ENCODE assay signal across 28 cellular contexts in the genomic region with DNA sequence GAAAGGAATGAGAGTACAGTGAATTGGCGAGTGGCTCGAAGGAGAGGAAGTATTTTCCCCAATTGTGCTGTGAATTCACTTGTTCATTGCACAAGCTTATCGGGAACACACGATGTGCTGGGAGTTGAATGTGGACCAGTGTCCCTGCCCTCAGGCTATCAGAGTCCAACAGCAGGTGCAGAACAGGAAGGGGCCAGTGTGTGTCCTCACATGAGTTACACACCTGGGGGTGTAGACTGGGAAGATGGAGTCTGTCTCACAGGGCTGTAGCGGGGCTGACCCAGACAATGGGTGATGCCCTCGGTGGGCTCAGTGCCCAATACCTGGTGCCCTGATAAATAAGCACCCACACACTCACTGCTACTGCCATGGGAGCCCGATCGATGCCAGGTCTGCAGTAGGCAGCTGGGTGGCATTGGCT. TPM values are rescaled to one million over a fixed set of nuclear protein-coding genes. Genes with fewer than 3 reads are reported as not detected.
DNase-seq lines count a peak whose midpoint lies in the region; ATAC-seq, FAIRE-seq and TF ChIP-seq lines count a peak whose summit lies in the region.
"Had no signal": no experiment of that assay in that cellular context is flagged by ENCODE, and none has a peak within 500 bp of the region (broad histone marks: within the 10 kb centered on the region; RNA-seq: fewer than 3 reads in every experiment).

No MANE protein-coding gene starts in this region.

- peak; percentile 30 for DNase-seq in endodermal cell
- no peak for DNase-seq in HepG2 (ENCODE audit: low spot score)
- DNase-seq in stomach = peak; percentile 63
- no peak for DNase-seq in stimulated activated CD4-positive, alpha-beta T cell treated with anti-CD3 and anti-CD28 coated beads, Interleukin-4, amount 100 ng/mL, for 1 hour
- DNase-seq in mucosa of gallbladder (ENCODE audit: low spot score) = no peak
- DNase-seq: activated CD4-positive, alpha-beta T cell treated with anti-CD3 and anti-CD28 coated beads, Interleukin-2, amount 50 U/mL, for 4 hours; activated naive CD4-positive, alpha-beta T cell treated with anti-CD3 and anti-CD28 coated beads, Interleukin-2, amount 50 U/mL, for 16 hours; Caco-2; colonic mucosa; DMS79; effector CD8-positive, alpha-beta T cell; H9; naive B cell; NCI-H1105; NCI-H1930; NCI-H524 treated with DMSO at 0.1 percent for 48 hours; occipital lobe; stimulated activated CD4-positive, alpha-beta T cell treated with anti-CD3 and anti-CD28 coated beads, Interleukin-1b, Interleukin-23, amount 100 ng/mL, for 48 hours had no signal

- no peaks in the 10 kb centered on the region for H3K27me3 Mint-ChIP-seq in endodermal cell (ENCODE audit: insufficient read depth)
- H3K27me3 Mint-ChIP-seq: memory B cell, naive B cell had no signal

- ATAC-seq in HepG2 = no peak
- ATAC-seq in HG03342 (IDR thresholded peaks at IDR 0.05; ENCODE audit: unreplicated experiment) = no peak
- no peak for ATAC-seq in HG03565 (IDR thresholded peaks at IDR 0.05; ENCODE audit: unreplicated experiment)

- H3K36me3 Mint-ChIP-seq in endodermal cell (ENCODE audit: low read depth) = peaks cover 13% of the 10 kb centered on the region

- WGBS in endodermal cell (ENCODE audit: insufficient coverage in 1 of 2, insufficient read length in 1 of 2), 2 experiments = 93 to 98% methylated on average over 8 of the region's 8 CpGs
- WGBS in HepG2 (ENCODE audit: low lambda C conversion rate) = 59% methylated on average over 7 of the region's 8 CpGs
- 52 to 71% (median 60%) methylated on average over 8 of the region's 8 CpGs for WGBS in stomach, 5 donors

- H3K9ac ChIP-seq in endodermal cell (ENCODE audit: extremely low read depth, low read length, poor library complexity, severe bottlenecking) = no peak overlapping the region
- H3K9ac ChIP-seq in HepG2 (ENCODE audit: insufficient read depth, low read depth, low read length) = no peak overlapping the region

- H3K36me3 ChIP-seq in HEK293 (ENCODE audit: control insufficient read depth in 2 of 2, insufficient read depth in 1 of 2, low read length in 2 of 2) = no peaks in the 10 kb centered on the region
- H3K36me3 ChIP-seq in endodermal cell (ENCODE audit: control insufficient read depth, insufficient read depth, low read length) = peaks cover 5% of the 10 kb centered on the region
- H3K36me3 ChIP-seq in HepG2 (replicated peaks in 1 of 2; ENCODE audit: control insufficient read depth in 1 of 2, insufficient read depth in 2 of 2, low read length in 2 of 2) = peaks cover 0 to 1% of the 10 kb centered on the region in 2 experiments; a peak in 2 of 5 replicates
- peaks cover 0 to 13% (median 5%) of the 10 kb centered on the region in 4 donors for H3K36me3 ChIP-seq in stomach
- H3K36me3 ChIP-seq: breast epithelium, colonic mucosa had no signal

- H3K4me1 ChIP-seq in HEK293 (ENCODE audit: control insufficient read depth, insufficient read depth, low read length) (peaks cover 3% of the 10 kb centered on the region), endodermal cell (ENCODE audit: control insufficient read depth, insufficient read depth, low read length) (no peaks in the 10 kb centered on the region), HepG2 (ENCODE audit: insufficient read depth, low read length) (no peaks in the 10 kb centered on the region), stomach (peaks cover 22 to 38% (median 32%) of the 10 kb centered on the region in 4 donors)
- H3K4me1 ChIP-seq: breast epithelium, Caco-2, colonic mucosa had no signal

- no peak overlapping the region for H3K4me2 ChIP-seq in HepG2 (ENCODE audit: low read depth, low read length)

- no peak for TF ChIP-seq CTCF in HEK293 (tag by site-specific recombination; IDR thresholded peaks at IDR 0.05)
- TF ChIP-seq CTCF in endodermal cell (conservative IDR thresholded peaks at IDR 0.05) = no peak
- no peak for TF ChIP-seq CTCF in HepG2 (CRISPR knock-in tag; IDR thresholded peaks at IDR 0.05)
- TF ChIP-seq CTCF in stomach (IDR thresholded peaks at IDR 0.05) = no peak

- no peak overlapping the region for H2AFZ ChIP-seq in HepG2 (ENCODE audit: low read length)

- no peaks in the 10 kb centered on the region for H3K27me3 ChIP-seq in endodermal cell (ENCODE audit: control insufficient read depth, insufficient read depth, low read length, poor library complexity, severe bottlenecking)
- H3K27me3 ChIP-seq in HepG2 (ENCODE audit: control insufficient read depth in 1 of 2, insufficient read depth in 2 of 2, low read length in 2 of 2) = no peaks in the 10 kb centered on the region; a peak in 1 of 5 replicates
- H3K27me3 ChIP-seq in stomach = no peaks in the 10 kb centered on the region
- H3K27me3 ChIP-seq: breast epithelium, colonic mucosa had no signal

- H3K27ac ChIP-seq in HEK293 (ENCODE audit: extremely low read depth, low read depth, low read length) = no peak overlapping the region
- no peak overlapping the region for H3K27ac ChIP-seq in endodermal cell (ENCODE audit: low read depth, low read length)
- H3K27ac ChIP-seq in HepG2 (ENCODE audit: extremely low read length, insufficient read depth, low read length) = no peak overlapping the region
- peak overlapping the region in 4 of 5 donors; percentile 22 to 60 (median 48) for H3K27ac ChIP-seq in stomach
- H3K27ac ChIP-seq: breast epithelium, colonic mucosa, RWPE1, SK-N-MC had no signal

- no peak for FAIRE-seq in HepG2 (lab: Jason Lieb, UNC)
- FAIRE-seq: TTC549 had no signal

- no peaks in the 10 kb centered on the region for H3K9me3 Mint-ChIP-seq in endodermal cell
- H3K9me3 Mint-ChIP-seq: activated T-helper 1 cell treated with anti-CD3 and anti-CD28 coated beads, Interleukin-12 subunit alpha, Interleukin-12 subunit beta, Interleukin-2, Interleukin-4 antibody, amounts not matched to agents 30 ng/mL and 10 ng/mL and 1 ng/mL, durations not matched to agents 14 hours and 24 hours and 36 hours; memory B cell had no signal

- TF ChIP-seq RAD21 in HepG2 (CRISPR knock-in tag; IDR thresholded peaks at IDR 0.05) = no peak

- H3K4me1 Mint-ChIP-seq in endodermal cell = no peaks in the 10 kb centered on the region
- H3K4me1 Mint-ChIP-seq: H9 had no signal

- TF ChIP-seq EP300 in HepG2 (IDR thresholded peaks at IDR 0.05; ENCODE audit: low read depth in 2 of 2, low read length in 2 of 2) (no peak), HepG2 (CRISPR knock-in tag; IDR thresholded peaks at IDR 0.05; ENCODE audit: borderline replicate concordance) (no peak), stomach (IDR thresholded peaks at IDR 0.05) (no peak)

- no peaks in the 10 kb centered on the region for H3K79me2 ChIP-seq in HepG2 (ENCODE audit: insufficient read depth, low read length)

- in situ Hi-C loops in HepG2 (cut with HindIII; ENCODE audit: extremely low pct_ligation_motif_present, low pct_unique_long_range_greater_than_20kb) = no loop called here

- no peak overlapping the region for H3K4me3 ChIP-seq in HEK293 (ENCODE audit: low read depth, low read length)
- no peak overlapping the region for H3K4me3 ChIP-seq in endodermal cell (ENCODE audit: low read length)
- no peak overlapping the region for H3K4me3 ChIP-seq in HepG2 (replicated peaks in 1 of 3; ENCODE audit: insufficient read depth in 1 of 3, low read depth in 2 of 3, low read length in 3 of 3)
- no peak overlapping the region for H3K4me3 ChIP-seq in stomach
- H3K4me3 ChIP-seq: breast epithelium, colonic mucosa, SK-N-MC, skin epidermis had no signal

- no TSS peak for BruUV-seq in HepG2 (replicated peaks; lab: Mats Ljungman, UMichigan)

- TF ChIP-seq POLR2A in HepG2 (IDR thresholded peaks at IDR 0.05; ENCODE audit: insufficient read depth in 1 of 2, low read depth in 2 of 2, low read length in 2 of 2) (no peak), stomach (IDR thresholded peaks at IDR 0.05) (no peak)

- H3K27ac Mint-ChIP-seq in endodermal cell = no peak overlapping the region
- H3K27ac Mint-ChIP-seq: activated T-helper 1 cell treated with anti-CD3 and anti-CD28 coated beads, Interleukin-12 subunit alpha, Interleukin-12 subunit beta, Interleukin-2, Interleukin-4 antibody, amounts not matched to agents 30 ng/mL and 10 ng/mL and 1 ng/mL, durations not matched to agents 14 hours and 24 hours and 36 hours; H9; memory B cell; naive B cell had no signal

- intact Hi-C loops in HepG2 (cut with micrococcal nuclease; ENCODE audit: unreplicated experiment) (no loop called here), stomach (cut with DNase I; ENCODE audit: low total_unique reads) (no loop called here)

- no peaks in the 10 kb centered on the region for H3K9me3 ChIP-seq in HEK293 (ENCODE audit: control insufficient read depth, insufficient read depth, low read depth, low read length)
- H3K9me3 ChIP-seq in endodermal cell (ENCODE audit: control insufficient read depth, low read length) = no peaks in the 10 kb centered on the region
- no peaks in the 10 kb centered on the region for H3K9me3 ChIP-seq in HepG2 (ENCODE audit: low read length)
- H3K9me3 ChIP-seq in stomach = no peaks in the 10 kb centered on the region
- H3K9me3 ChIP-seq: breast epithelium, Caco-2, colonic mucosa had no signal

- POLR2A ChIA-PET in HEK293 (lab: Yijun Ruan, JAX) = interaction anchor here (0.5 kb wide), 1 partner anchor 13 kb away, joined by 5 read pairs; no protein-coding TSS in a partner anchor
- POLR2A ChIA-PET in HepG2 (lab: Yijun Ruan, JAX) = no interaction called here

- no peak overlapping the region for H3K4me3 Mint-ChIP-seq in endodermal cell
- H3K4me3 Mint-ChIP-seq: activated T-helper 1 cell treated with anti-CD3 and anti-CD28 coated beads, Interleukin-12 subunit alpha, Interleukin-12 subunit beta, Interleukin-2, Interleukin-4 antibody, amounts not matched to agents 30 ng/mL and 10 ng/mL and 1 ng/mL, durations not matched to agents 14 hours and 24 hours and 36 hours; H9; memory B cell; naive B cell had no signal

- CTCF ChIA-PET in HEK293 (lab: Yijun Ruan, JAX) (interaction anchor here (1.4 kb wide), 1 partner anchor 8 kb away, joined by 3 read pairs; no protein-coding TSS in a partner anchor), HepG2 (lab: Yijun Ruan, JAX; ENCODE audit: low intra/inter-chr PET ratio, low total read pairs) (no interaction called here)

- peaks cover 4% of the 10 kb centered on the region; the same call in 1 of the 2 replicates for H4K20me1 ChIP-seq in HepG2 (ENCODE audit: insufficient read depth, low read length)

RNA-seq across cellular contexts. Expression of gene DUSP22, which starts 14.4 kb away (rescaled TPM):
- 10 to 100 TPM; 33.5 to 35.4 TPM for total RNA-seq in endodermal cell
- 41.4 TPM for polyA plus RNA-seq in endodermal cell (2013, experiment 1 of 2)
- polyA plus RNA-seq in endodermal cell (2013, experiment 2 of 2) = 38.1 TPM
- 29.1 and 32.8 TPM in 2 replicates for total RNA-seq in HepG2 (2016; rRNA removed; fragmentation: Illumina TruSeq; extraction: Trizol)
- total RNA-seq in HepG2 (2016; cell fraction: cytosol; rRNA removed; fragmentation: Illumina TruSeq; extraction: Trizol; ENCODE audit: low read depth) = 22.6 TPM in 2 replicates
- total RNA-seq in HepG2 (2016; cell fraction: insoluble cytoplasmic fraction; rRNA removed; fragmentation: Illumina TruSeq; extraction: Trizol) = 25.5 and 31.6 TPM in 2 replicates
- 56.6 and 61.9 TPM in 2 replicates for total RNA-seq in HepG2 (2016; cell fraction: membrane; rRNA removed; fragmentation: Illumina TruSeq; extraction: Trizol)
- 32.2 and 39.4 TPM in 2 replicates for total RNA-seq in HepG2 (2016; cell fraction: nucleus; rRNA removed; fragmentation: Illumina TruSeq; extraction: Trizol)
- polyA plus RNA-seq in HepG2 (2011; rRNA removed) = 20.2 and 22.5 TPM in 2 replicates
- 21.7 and 22.6 TPM in 2 replicates for polyA plus RNA-seq in HepG2 (2011; cell fraction: cytosol; rRNA removed)
- polyA plus RNA-seq in HepG2 (2011; cell fraction: nucleus; rRNA removed) = 114 and 123 TPM in 2 replicates
- 26.8 and 53.2 TPM in 2 replicates for polyA plus RNA-seq in HepG2 (2012)
- 30.2 and 39.2 TPM in 2 replicates for polyA plus RNA-seq in HepG2 (2016; cell fraction: cytosol; fragmentation: Illumina TruSeq; extraction: Trizol; ENCODE audit: low read depth)
- polyA plus RNA-seq in HepG2 (2016; cell fraction: insoluble cytoplasmic fraction; fragmentation: Illumina TruSeq; extraction: Trizol; ENCODE audit: low read depth) = 30.2 and 36.3 TPM in 2 replicates
- polyA plus RNA-seq in HepG2 (2016; cell fraction: membrane; fragmentation: Illumina TruSeq; extraction: Trizol; ENCODE audit: low read depth) = 58.4 and 62.7 TPM in 2 replicates
- polyA plus RNA-seq in HepG2 (2016; cell fraction: nucleus; fragmentation: Illumina TruSeq; extraction: Trizol; ENCODE audit: insufficient read depth, low read depth) = 46.9 and 51.1 TPM in 2 replicates
- 5.3 and 29.0 TPM in 2 replicates for polyA minus RNA-seq in HepG2 (2011; rRNA and poly(A)+ RNA removed; ENCODE audit: low replicate concordance)
- polyA minus RNA-seq in HepG2 (2011; cell fraction: cytosol; rRNA and poly(A)+ RNA removed) = 5.7 and 8.6 TPM in 2 replicates
- polyA minus RNA-seq in HepG2 (2011; cell fraction: nucleus; rRNA and poly(A)+ RNA removed) = 42.6 and 44.8 TPM in 2 replicates
- 100 to 1,000 TPM in 1 of 5 donors, 10 to 100 TPM in 4; 15.6 to 338 (median 31.2) TPM for total RNA-seq in stomach
- polyA plus RNA-seq in stomach = 10 to 100 TPM; 33.9 to 43.7 (median 35.7) TPM
- total RNA-seq in mucosa of gallbladder = 36.4 TPM

Comparison
In these comparisons a context has a peak if more than half of its experiments do, and no peak if none do; other contexts are left out.
1. H3K27ac ChIP-seq: peak in stomach (4 of 5); none in HEK293 (single experiment), endodermal cell (single experiment) and HepG2 (single experiment).
2. DNase-seq: peak in endodermal cell (single experiment) and stomach (single experiment); none in HepG2 (single experiment), stimulated activated CD4-positive, alpha-beta T cell treated with anti-CD3 and anti-CD28 coated beads, Interleukin-4, amount 100 ng/mL, for 1 hour (single experiment) and mucosa of gallbladder (single experiment).
3. Of the 63 proteins assayed by ChIP-seq in both HepG2 and HEK293: peak only in HepG2: ZNF768; only in HEK293: none; in both: none; in neither: 62.